In the genomic region with DNA sequence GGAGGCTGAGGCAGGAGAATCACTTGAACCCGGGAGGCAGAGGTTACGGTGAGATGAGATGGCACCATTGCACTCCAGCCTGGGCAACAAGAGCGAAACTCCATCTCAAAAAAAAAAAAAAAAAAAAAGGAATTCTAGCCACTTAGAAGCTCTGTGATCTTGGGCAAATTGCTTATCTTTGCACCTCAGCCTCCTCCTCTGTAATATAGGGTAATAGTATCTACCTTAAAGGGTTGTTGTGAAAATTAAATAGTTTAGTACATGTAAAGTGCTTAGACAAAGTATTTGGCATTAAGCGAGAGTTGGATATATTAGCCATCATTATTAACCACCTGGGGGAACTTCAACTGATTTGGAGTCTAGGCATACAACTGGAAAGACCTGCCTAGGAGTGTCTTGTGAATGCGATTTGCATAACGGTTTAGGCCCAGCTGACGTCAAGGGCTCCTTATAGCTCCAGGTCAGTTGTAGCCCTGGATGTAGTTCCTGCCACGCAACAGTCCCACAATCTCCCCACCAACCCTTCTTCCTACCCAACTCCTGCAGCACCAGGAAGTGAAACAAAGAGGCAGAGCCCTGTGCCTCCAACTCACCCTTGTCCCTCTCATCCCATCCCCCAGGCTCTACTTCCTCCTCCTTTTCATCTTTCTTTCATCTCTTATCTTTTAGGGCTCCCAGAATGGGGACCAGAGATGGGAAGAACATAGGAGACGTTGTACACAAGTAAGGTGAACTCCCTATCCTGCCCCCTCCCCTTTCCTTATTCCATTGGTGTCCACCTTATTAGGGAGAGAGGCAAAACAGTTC, we compare ENCODE assay signal across 14 cellular contexts. TPM values are rescaled to one million over a fixed set of nuclear protein-coding genes. Genes with fewer than 3 reads are reported as not detected.
A peak's percentile ranks its signal among the peaks of the same experiment; 100 is the strongest.
DNase-seq lines count a peak whose midpoint lies in the region; ATAC-seq, FAIRE-seq and TF ChIP-seq lines count a peak whose summit lies in the region.
"Had no signal": no experiment of that assay in that cellular context is flagged by ENCODE, and none has a peak within 500 bp of the region (broad histone marks: within the 10 kb centered on the region; RNA-seq: fewer than 3 reads in every experiment).

No MANE protein-coding gene starts in this region.

- ATAC-seq in stimulated activated naive B cell treated with anti-CD40 and anti-IgM and Interleukin-4, amounts not matched to agents 10 μg/mL and 1 μg/mL and 100 μg/mL, for 72 hours (replicated peaks), result no peak
- ATAC-seq in right cardiac atrium, result no peak

- no peaks in the 10 kb centered on the region for H3K9me3 ChIP-seq in astrocyte (ENCODE audit: insufficient read depth, low read depth, low read length)
- no peaks in the 10 kb centered on the region for H3K9me3 ChIP-seq in right cardiac atrium (ENCODE audit: control insufficient read depth, low read length)
- H3K9me3 ChIP-seq: ascending aorta had no signal

- peak overlapping the region; percentile 35 for H3K27ac Mint-ChIP-seq in activated T-cell treated with anti-CD3 and anti-CD28 coated beads, Interleukin-2, amount 50 U/mL, for 24 hours
- peak overlapping the region; percentile 66 for H3K27ac Mint-ChIP-seq in astrocyte (ENCODE audit: unreplicated experiment)
- H3K27ac Mint-ChIP-seq in stimulated activated naive B cell treated with anti-CD40 and anti-IgM and Interleukin-4, amounts not matched to agents 10 μg/mL and 1 μg/mL and 100 μg/mL, for 72 hours, result peak overlapping the region; percentile 86

- no peak for FAIRE-seq in astrocyte (lab: Jason Lieb, UNC)
- FAIRE-seq: endometrium had no signal

- no peak overlapping the region for H3K4me3 Mint-ChIP-seq in activated T-cell treated with anti-CD3 and anti-CD28 coated beads, Interleukin-2, amount 50 U/mL, for 24 hours
- H3K4me3 Mint-ChIP-seq in astrocyte (ENCODE audit: unreplicated experiment), result no peak overlapping the region
- no peak overlapping the region for H3K4me3 Mint-ChIP-seq in stimulated activated naive B cell treated with anti-CD40 and anti-IgM and Interleukin-4, amounts not matched to agents 10 μg/mL and 1 μg/mL and 100 μg/mL, for 72 hours

- H3K4me3 ChIP-seq in astrocyte (ENCODE audit: insufficient read depth, low read depth, low read length) (no peak overlapping the region), right cardiac atrium (ENCODE audit: low read length) (no peak overlapping the region)
- H3K4me3 ChIP-seq: ascending aorta had no signal

- 81% methylated on average over 9 of the region's 9 CpGs for WGBS in right cardiac atrium

- H3K4me2 ChIP-seq in astrocyte (ENCODE audit: low read length), result no peak overlapping the region

- TF ChIP-seq CTCF in astrocyte (IDR thresholded peaks at IDR 0.05; ENCODE audit: insufficient read depth, low read depth, low read length), result no peak

- H3K36me3 ChIP-seq in astrocyte (ENCODE audit: insufficient read depth, low read length), result no peaks in the 10 kb centered on the region

- H3K27ac ChIP-seq in astrocyte (ENCODE audit: low read depth, low read length), result no peak overlapping the region
- H3K27ac ChIP-seq in right cardiac atrium (ENCODE audit: low read length), result no peak overlapping the region
- H3K27ac ChIP-seq: ascending aorta had no signal

- no peak overlapping the region for H3K9ac ChIP-seq in astrocyte (ENCODE audit: low read length)

- no peaks in the 10 kb centered on the region for H3K79me2 ChIP-seq in astrocyte (ENCODE audit: insufficient read depth, low read length)

- no peaks in the 10 kb centered on the region for H4K20me1 ChIP-seq in astrocyte (ENCODE audit: insufficient read depth, low read length)

- peaks cover 73% of the 10 kb centered on the region for H3K4me1 Mint-ChIP-seq in activated T-cell treated with anti-CD3 and anti-CD28 coated beads, Interleukin-2, amount 50 U/mL, for 24 hours (ENCODE audit: low read depth)
- H3K4me1 Mint-ChIP-seq in astrocyte (ENCODE audit: low read depth, unreplicated experiment), result peaks cover 10% of the 10 kb centered on the region
- peaks cover 33 to 61% of the 10 kb centered on the region in 2 donors for H3K4me1 Mint-ChIP-seq in stimulated activated naive B cell treated with anti-CD40 and anti-IgM and Interleukin-4, amounts not matched to agents 10 μg/mL and 1 μg/mL and 100 μg/mL, for 72 hours

- no peak overlapping the region for H2AFZ ChIP-seq in astrocyte (ENCODE audit: low read depth, low read length)

- peaks cover 42% of the 10 kb centered on the region for H3K36me3 Mint-ChIP-seq in activated T-cell treated with anti-CD3 and anti-CD28 coated beads, Interleukin-2, amount 50 U/mL, for 24 hours (ENCODE audit: low read depth)
- H3K36me3 Mint-ChIP-seq in astrocyte (ENCODE audit: low read depth, unreplicated experiment), result peaks cover 8% of the 10 kb centered on the region
- peaks cover 5 to 21% of the 10 kb centered on the region in 2 donors for H3K36me3 Mint-ChIP-seq in stimulated activated naive B cell treated with anti-CD40 and anti-IgM and Interleukin-4, amounts not matched to agents 10 μg/mL and 1 μg/mL and 100 μg/mL, for 72 hours

- H3K27me3 ChIP-seq in astrocyte (ENCODE audit: insufficient read depth, low read length), result no peaks in the 10 kb centered on the region
- H3K27me3 ChIP-seq in right cardiac atrium (ENCODE audit: control insufficient read depth, insufficient read depth), result no peaks in the 10 kb centered on the region
- H3K27me3 ChIP-seq: ascending aorta had no signal

- intact Hi-C loops in cardiac septum (cut with DNase I), result no loop called here
- intact Hi-C loops in right cardiac atrium (cut with DNase I), result loop anchor here in 1 of 4 donors (10.0 kb wide), 1 partner anchor 128 kb away; a partner anchor contains a TSS

- H3K4me1 ChIP-seq in astrocyte (ENCODE audit: insufficient read depth, low read length) (peaks cover 21% of the 10 kb centered on the region), right cardiac atrium (ENCODE audit: control insufficient read depth, insufficient read depth, low read length) (peaks cover 7% of the 10 kb centered on the region)

- DNase-seq in activated T-cell treated with anti-CD3 and anti-CD28 coated beads, Interleukin-2, amount 50 U/mL, for 24 hours, result no peak
- DNase-seq in activated T-cell treated with anti-CD3 and anti-CD28 coated beads for 4 hours, result no peak
- peak; percentile 85 for DNase-seq in NOMO-1 (lab: John Stamatoyannopoulos, UW; ENCODE audit: unreplicated experiment in 2 of 2)
- no peak for DNase-seq in astrocyte (ENCODE audit: low read depth)
- DNase-seq in stimulated activated naive B cell treated with anti-CD40 and anti-IgM and Interleukin-4, amounts not matched to agents 10 μg/mL and 1 μg/mL and 100 μg/mL, for 72 hours, result no peak
- no peak for DNase-seq in cardiac septum (ENCODE audit: low spot score)
- no peak for DNase-seq in right cardiac atrium
- no peak for DNase-seq in NK-92 treated with Interleukin-12 subunit alpha and Interleukin-12 subunit beta, amount 100 ng/mL, for 24 hours (lab: John Stamatoyannopoulos, UW)
- DNase-seq: activated CD4-positive, alpha-beta T cell treated with anti-CD3 and anti-CD28 coated beads for 48 hours; NCI-H2081 had no signal

- no peaks in the 10 kb centered on the region for H3K27me3 Mint-ChIP-seq in activated T-cell treated with anti-CD3 and anti-CD28 coated beads, Interleukin-2, amount 50 U/mL, for 24 hours
- no peaks in the 10 kb centered on the region for H3K27me3 Mint-ChIP-seq in astrocyte (ENCODE audit: low read depth, unreplicated experiment)
- H3K27me3 Mint-ChIP-seq in stimulated activated naive B cell treated with anti-CD40 and anti-IgM and Interleukin-4, amounts not matched to agents 10 μg/mL and 1 μg/mL and 100 μg/mL, for 72 hours, result no peaks in the 10 kb centered on the region

- H3K9me3 Mint-ChIP-seq in activated T-cell treated with anti-CD3 and anti-CD28 coated beads, Interleukin-2, amount 50 U/mL, for 24 hours, result no peaks in the 10 kb centered on the region
- H3K9me3 Mint-ChIP-seq in astrocyte (ENCODE audit: unreplicated experiment), result no peaks in the 10 kb centered on the region
- H3K9me3 Mint-ChIP-seq in stimulated activated naive B cell treated with anti-CD40 and anti-IgM and Interleukin-4, amounts not matched to agents 10 μg/mL and 1 μg/mL and 100 μg/mL, for 72 hours, result no peaks in the 10 kb centered on the region

RNA-seq across cellular contexts. Expression of a gene that starts 2.1 kb away (rescaled TPM):
- total RNA-seq in astrocyte (0.32 TPM in 1 of 2 replicates, not detected in the other), cardiac septum (not detected), right cardiac atrium (not detected)
- 0.32 TPM for polyA plus RNA-seq in right cardiac atrium
- total RNA-seq: ascending aorta had no signal
- polyA plus RNA-seq: AG04450 had no signal

RNA-seq across cellular contexts. Expression of a gene that starts 2.8 kb away (rescaled TPM):
- 10.1 and 15.4 TPM in 2 replicates for total RNA-seq in astrocyte
- total RNA-seq in cardiac septum, result 46.3 TPM
- 10 to 100 TPM; 39.9 to 58.3 (median 49.1) TPM for total RNA-seq in right cardiac atrium
- 33.1 TPM for polyA plus RNA-seq in right cardiac atrium

RNA-seq across cellular contexts. Expression of a gene that starts 20.8 kb away (rescaled TPM):
- 187 and 202 TPM in 2 replicates for total RNA-seq in astrocyte
- 38.0 TPM for total RNA-seq in cardiac septum
- 10 to 100 TPM; 52.4 to 65.1 (median 55.1) TPM for total RNA-seq in right cardiac atrium
- polyA plus RNA-seq in right cardiac atrium, result 69.7 TPM

RNA-seq across cellular contexts. Expression of a gene that starts 23.3 kb away (rescaled TPM):
- 257 and 291 TPM in 2 replicates for total RNA-seq in astrocyte
- 41.1 TPM for total RNA-seq in cardiac septum
- 10 to 100 TPM; 44.6 to 67.6 (median 53.5) TPM for total RNA-seq in right cardiac atrium
- polyA plus RNA-seq in right cardiac atrium, result 29.9 TPM

RNA-seq across cellular contexts. Expression of a gene that starts 26.1 kb away (rescaled TPM):
- total RNA-seq in astrocyte, result not detected in 2 replicates
- not detected for total RNA-seq in cardiac septum
- total RNA-seq in right cardiac atrium, result not detected
- polyA plus RNA-seq in right cardiac atrium, result not detected
- total RNA-seq: ascending aorta, RPMI7951 had no signal
- polyA plus RNA-seq: AG04450 had no signal

Comparison
In these comparisons a context has a peak if more than half of its experiments do, and no peak if none do; other contexts are left out.
1. DNase-seq: peak in NOMO-1 (2 of 2); none in activated T-cell treated with anti-CD3 and anti-CD28 coated beads, Interleukin-2, amount 50 U/mL, for 24 hours (single experiment), activated T-cell treated with anti-CD3 and anti-CD28 coated beads for 4 hours (single experiment), astrocyte (single experiment), stimulated activated naive B cell treated with anti-CD40 and anti-IgM and Interleukin-4, amounts not matched to agents 10 μg/mL and 1 μg/mL and 100 μg/mL, for 72 hours (single experiment), cardiac septum (single experiment), right cardiac atrium (0 of 3) and NK-92 treated with Interleukin-12 subunit alpha and Interleukin-12 subunit beta, amount 100 ng/mL, for 24 hours (single experiment).
2. H3K27ac Mint-ChIP-seq: peak in every context shown above with its lines; median percentile 86 in stimulated activated naive B cell treated with anti-CD40 and anti-IgM and Interleukin-4, amounts not matched to agents 10 μg/mL and 1 μg/mL and 100 μg/mL, for 72 hours; 66 in astrocyte; 35 in activated T-cell treated with anti-CD3 and anti-CD28 coated beads, Interleukin-2, amount 50 U/mL, for 24 hours.